ENCODE assay signal across 10 cellular contexts in the genomic region with DNA sequence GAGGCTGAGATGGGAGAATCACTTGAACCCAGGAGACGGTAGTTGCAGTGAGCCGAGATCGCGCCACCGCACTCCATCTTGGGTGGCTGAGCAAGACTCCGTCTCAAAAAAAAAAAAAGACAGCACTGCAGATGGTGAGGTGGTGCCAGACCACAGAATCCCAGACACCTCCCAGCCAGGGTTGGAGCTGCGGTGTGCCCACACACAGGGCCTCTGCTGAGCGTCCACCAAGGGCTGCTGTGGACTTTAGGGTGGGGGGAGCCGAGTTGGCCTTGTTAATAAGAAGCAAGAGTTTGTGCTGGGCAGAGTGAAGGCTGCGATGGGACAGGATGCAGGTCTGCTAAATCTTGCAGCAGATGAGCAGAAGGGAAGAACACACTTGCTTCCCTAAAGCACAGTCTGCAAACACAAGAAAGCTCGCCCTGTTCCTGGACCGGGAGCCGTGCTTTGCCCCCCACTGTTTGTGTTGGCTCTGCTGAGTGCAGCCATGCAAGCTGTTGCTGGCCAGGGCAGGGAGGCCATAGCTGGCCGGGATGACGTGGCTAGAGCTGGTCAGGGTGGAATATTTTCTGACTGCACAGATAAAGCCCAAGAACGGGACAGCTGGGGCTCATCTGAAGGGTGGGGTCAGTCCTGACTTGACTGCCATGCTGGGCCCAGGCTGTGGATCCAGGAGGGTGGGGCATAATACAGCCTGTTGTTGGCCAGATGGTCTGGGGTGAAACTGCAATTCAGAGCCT. TPM values are rescaled to one million over a fixed set of nuclear protein-coding genes. Genes with fewer than 3 reads are reported as not detected.
DNase-seq lines count a peak whose midpoint lies in the region; ATAC-seq and TF ChIP-seq lines count a peak whose summit lies in the region.
"Had no signal": no experiment of that assay in that cellular context is flagged by ENCODE, and none has a peak within 500 bp of the region (broad histone marks: within the 10 kb centered on the region; RNA-seq: fewer than 3 reads in every experiment).

No MANE protein-coding gene starts in this region.

- no peaks in the 10 kb centered on the region for H3K27me3 ChIP-seq in GM23248 (replicated peaks; ENCODE audit: insufficient read depth)

- peak overlapping the region; percentile 64 for H3K9ac ChIP-seq in GM23248

- H3K9me2 ChIP-seq in GM23248 (ENCODE audit: insufficient read depth) = no peaks in the 10 kb centered on the region

- no peaks in the 10 kb centered on the region for H3K9me3 Mint-ChIP-seq in stimulated activated naive CD8-positive, alpha-beta T cell treated with anti-CD3 and anti-CD28 coated beads, Interleukin-15, amount 100 ng/mL, for 72 hours
- no peaks in the 10 kb centered on the region for H3K9me3 Mint-ChIP-seq in effector memory CD8-positive, alpha-beta T cell

- H3K9me3 ChIP-seq in GM23248 (ENCODE audit: low read depth) = no peaks in the 10 kb centered on the region

- H3K4me2 ChIP-seq in GM23248 (ENCODE audit: unreplicated experiment) = peak overlapping the region; percentile 71

- in situ Hi-C loops in GM23248 (cut with MboI) = no loop called here

- intact Hi-C loops in left colon (cut with DNase I, micrococcal nuclease) = no loop called here

- peak; percentile 91 for DNase-seq in GM23248
- peak; percentile 83 for DNase-seq in choroid plexus epithelial cell (ENCODE audit: low read depth)
- DNase-seq in left colon = peak; percentile 52 to 66
- peak in 33 of 49 donors; percentile 14 to 88 (median 41) for DNase-seq in substantia nigra (lab: John Stamatoyannopoulos, UW)
- DNase-seq in stimulated activated naive CD8-positive, alpha-beta T cell treated with anti-CD3 and anti-CD28 coated beads, Interleukin-15, amount 100 ng/mL, for 72 hours = no peak
- DNase-seq in effector memory CD8-positive, alpha-beta T cell = no peak
- no peak for DNase-seq in HK-2 (ENCODE audit: unreplicated experiment)
- DNase-seq: activated gamma-delta T cell, T-helper 17 cell had no signal

- peaks cover 100% of the 10 kb centered on the region for H3K79me2 ChIP-seq in GM23248 (ENCODE audit: insufficient read depth)

- ATAC-seq in left colon = peak; percentile 61
- ATAC-seq in GM19463 (IDR thresholded peaks at IDR 0.05; ENCODE audit: unreplicated experiment) = no peak
- no peak for ATAC-seq in stimulated activated naive CD8-positive, alpha-beta T cell treated with anti-CD3 and anti-CD28 coated beads, Interleukin-15, amount 100 ng/mL, for 72 hours
- ATAC-seq in effector memory CD8-positive, alpha-beta T cell (replicated peaks) = no peak
- ATAC-seq: T-helper 17 cell had no signal

- H3K36me3 ChIP-seq in GM23248 (ENCODE audit: low read depth) = peaks cover 48% of the 10 kb centered on the region

- no peak overlapping the region for H3K4me3 Mint-ChIP-seq in stimulated activated naive CD8-positive, alpha-beta T cell treated with anti-CD3 and anti-CD28 coated beads, Interleukin-15, amount 100 ng/mL, for 72 hours
- no peak overlapping the region for H3K4me3 Mint-ChIP-seq in effector memory CD8-positive, alpha-beta T cell
- H3K4me3 Mint-ChIP-seq: T-helper 17 cell had no signal

- no peaks in the 10 kb centered on the region for H3K27me3 Mint-ChIP-seq in stimulated activated naive CD8-positive, alpha-beta T cell treated with anti-CD3 and anti-CD28 coated beads, Interleukin-15, amount 100 ng/mL, for 72 hours
- H3K27me3 Mint-ChIP-seq in effector memory CD8-positive, alpha-beta T cell = no peaks in the 10 kb centered on the region
- H3K27me3 Mint-ChIP-seq: T-helper 17 cell had no signal

- peaks cover 32% of the 10 kb centered on the region for H3K4me1 ChIP-seq in GM23248 (ENCODE audit: insufficient read depth)

- TF ChIP-seq CTCF in choroid plexus epithelial cell (conservative IDR thresholded peaks at IDR 0.05; ENCODE audit: low read depth, low read length) = no peak

- 13 to 15% methylated on average over 15 to 16 of the region's 16 CpGs for WGBS in GM23248 (ENCODE audit: low coverage in 1 of 2, low lambda C conversion rate in 2 of 2, missing lambda C conversion rate in 2 of 2), 2 experiments

- 0 out of 2 replicates have a peak overlapping the region, but pooled peaks have one; percentile 21 for H3K4me3 ChIP-seq in GM23248
- no peak overlapping the region for H3K4me3 ChIP-seq in choroid plexus epithelial cell (ENCODE audit: low read depth, low read length)

- no peaks in the 10 kb centered on the region for H4K20me1 ChIP-seq in GM23248 (ENCODE audit: insufficient read depth)

- peaks cover 59% of the 10 kb centered on the region for H3K36me3 Mint-ChIP-seq in effector memory CD8-positive, alpha-beta T cell (ENCODE audit: insufficient read depth)

- H3K27ac ChIP-seq in GM23248 (peak overlapping the region; percentile 85), substantia nigra (ENCODE audit: low read depth, low read length, poor library complexity, severe bottlenecking) (peak overlapping the region; percentile 80)

- peaks cover 13% of the 10 kb centered on the region for H3K4me1 Mint-ChIP-seq in stimulated activated naive CD8-positive, alpha-beta T cell treated with anti-CD3 and anti-CD28 coated beads, Interleukin-15, amount 100 ng/mL, for 72 hours
- H3K4me1 Mint-ChIP-seq in effector memory CD8-positive, alpha-beta T cell (ENCODE audit: low read depth in 2 of 2) = peaks cover 15 to 16% of the 10 kb centered on the region in 2 donors

- H3F3A ChIP-seq in GM23248 (ENCODE audit: insufficient read depth) = peaks cover 44% of the 10 kb centered on the region

- H2AFZ ChIP-seq in GM23248 = 0 out of 2 replicates have a peak overlapping the region, but pooled peaks have one; percentile 6

- H3K27ac Mint-ChIP-seq in stimulated activated naive CD8-positive, alpha-beta T cell treated with anti-CD3 and anti-CD28 coated beads, Interleukin-15, amount 100 ng/mL, for 72 hours = no peak overlapping the region
- H3K27ac Mint-ChIP-seq in effector memory CD8-positive, alpha-beta T cell = peak overlapping the region in 1 of 2 donors; percentile 74
- H3K27ac Mint-ChIP-seq: T-helper 17 cell had no signal

RNA-seq across cellular contexts. Expression of gene KMT5A, which starts 14.4 kb away (rescaled TPM):
- total RNA-seq in GM23248 (2014; rRNA removed; shearing (Covaris generic)) = 53.6 and 78.6 TPM in 2 replicates
- polyA plus RNA-seq in GM23248 (2016; fragmentation: Nextera tagmentation; extraction: Ambion mirVana) = 20.6 and 21.3 TPM in 2 replicates
- total RNA-seq in left colon = 10 to 100 TPM; 38.3 to 52.0 TPM

RNA-seq across cellular contexts. Expression of gene SBNO1, which starts 33.7 kb away (rescaled TPM):
- total RNA-seq in GM23248 (2014; rRNA removed; shearing (Covaris generic)) = 17.6 and 19.1 TPM in 2 replicates
- 22.4 and 23.6 TPM in 2 replicates for polyA plus RNA-seq in GM23248 (2016; fragmentation: Nextera tagmentation; extraction: Ambion mirVana)
- 10 to 100 TPM; 28.3 to 31.0 TPM for total RNA-seq in left colon

RNA-seq across cellular contexts. Expression of gene RILPL2, which starts 38.1 kb away (rescaled TPM):
- total RNA-seq in GM23248 (2014; rRNA removed; shearing (Covaris generic)) = 2.5 and 2.8 TPM in 2 replicates
- polyA plus RNA-seq in GM23248 (2016; fragmentation: Nextera tagmentation; extraction: Ambion mirVana) = 4.1 and 4.4 TPM in 2 replicates
- total RNA-seq in left colon = 1 to 10 TPM; 1.1 to 1.9 TPM

RNA-seq across cellular contexts. Expression of gene SNRNP35, which starts 59.6 kb away (rescaled TPM):
- total RNA-seq in GM23248 (2014; rRNA removed; shearing (Covaris generic)) = 9.8 and 19.0 TPM in 2 replicates
- 17.6 and 20.0 TPM in 2 replicates for polyA plus RNA-seq in GM23248 (2016; fragmentation: Nextera tagmentation; extraction: Ambion mirVana)
- 10 to 100 TPM; 18.7 to 23.8 TPM for total RNA-seq in left colon

Comparison
In these comparisons a context has a peak if more than half of its experiments do, and no peak if none do; other contexts are left out.
1. DNase-seq: peak in GM23248 (single experiment), choroid plexus epithelial cell (single experiment), left colon (2 of 2) and substantia nigra (33 of 49); none in stimulated activated naive CD8-positive, alpha-beta T cell treated with anti-CD3 and anti-CD28 coated beads, Interleukin-15, amount 100 ng/mL, for 72 hours (0 of 2), effector memory CD8-positive, alpha-beta T cell (0 of 3) and HK-2 (single experiment).